Comparison of ENCODE assay signal across 13 cellular contexts in the genomic region with DNA sequence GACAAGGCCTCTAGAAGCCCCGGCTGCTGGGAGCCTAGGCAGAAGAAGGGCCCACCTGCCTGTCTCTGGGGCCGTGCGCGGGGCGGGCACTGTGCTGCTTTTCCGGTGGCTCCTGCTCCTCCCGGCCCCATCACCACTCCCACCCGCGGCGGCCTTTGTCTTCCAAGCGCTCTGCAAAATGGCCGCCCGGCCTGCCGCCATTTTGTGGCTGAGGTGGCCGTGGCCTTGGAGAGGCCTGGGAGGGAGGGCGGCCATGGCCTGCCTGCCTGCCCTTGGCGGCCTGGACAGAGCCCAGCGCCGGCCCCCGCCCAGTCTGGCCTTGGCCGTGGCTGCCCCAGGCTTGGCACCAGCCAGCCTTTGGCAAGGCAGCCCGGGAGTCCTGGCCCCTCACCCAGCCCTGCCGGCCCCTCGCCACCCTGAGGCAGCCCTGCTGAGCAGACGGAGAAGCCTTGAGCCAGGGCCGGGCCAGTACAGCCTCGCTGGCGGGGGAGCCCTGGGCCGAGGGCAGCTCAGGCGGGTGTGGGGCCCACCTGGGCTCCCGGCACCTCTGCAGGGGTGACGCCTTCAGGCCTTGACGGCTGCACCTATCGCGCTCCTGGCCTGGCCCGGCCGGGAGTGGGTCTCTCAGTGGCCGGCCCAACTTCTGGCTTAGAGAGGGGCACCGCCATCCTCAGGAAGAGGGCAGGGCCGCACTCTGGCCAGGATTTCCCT. TPM values are rescaled to one million over a fixed set of nuclear protein-coding genes. Genes with fewer than 3 reads are reported as not detected.
DNase-seq lines count a peak whose midpoint lies in the region; ATAC-seq, FAIRE-seq and TF ChIP-seq lines count a peak whose summit lies in the region.
"Had no signal": no experiment of that assay in that cellular context is flagged by ENCODE, and none has a peak within 500 bp of the region (broad histone marks: within the 10 kb centered on the region; RNA-seq: fewer than 3 reads in every experiment).

No MANE protein-coding gene starts in this region.

- FAIRE-seq in small intestine (lab: Jason Lieb, UNC): no peak
- FAIRE-seq: GM12891 had no signal

- H3K27ac ChIP-seq in mammary epithelial cell (ENCODE audit: insufficient read depth, low read depth, low read length): peak overlapping the region; percentile 89
- H3K27ac ChIP-seq in small intestine (ENCODE audit: low read depth in 1 of 2, low read length in 1 of 2): peak overlapping the region; percentile 76 to 94
- no peak overlapping the region for H3K27ac ChIP-seq in neural progenitor cell

- ATAC-seq in left lobe of liver: peak; percentile 39
- no peak for ATAC-seq in GM18519 (IDR thresholded peaks at IDR 0.05; ENCODE audit: low FRiP score, unreplicated experiment)
- ATAC-seq: CD8-positive, alpha-beta T cell had no signal

- H3K9ac ChIP-seq in mammary epithelial cell (ENCODE audit: insufficient read depth, low read length) (peak overlapping the region; percentile 58), neural progenitor cell (no peak overlapping the region)

- no peak overlapping the region for H2AFZ ChIP-seq in mammary epithelial cell (ENCODE audit: low read depth, low read length)
- no peak overlapping the region for H2AFZ ChIP-seq in neural progenitor cell (replicated peaks)

- no TSS peak for BruUV-seq in mammary epithelial cell (replicated peaks; lab: Mats Ljungman, UMichigan)

- H3K79me2 ChIP-seq in mammary epithelial cell (ENCODE audit: insufficient read depth, low read length) (peaks cover 76% of the 10 kb centered on the region), neural progenitor cell (ENCODE audit: low read depth) (no peaks in the 10 kb centered on the region)

- no peak overlapping the region for H3K4me3 Mint-ChIP-seq in neural progenitor cell
- H3K4me3 Mint-ChIP-seq: CD8-positive, alpha-beta T cell had no signal

- H3K36me3 Mint-ChIP-seq in neural progenitor cell: no peaks in the 10 kb centered on the region

- intact Hi-C loops in mammary epithelial cell (cut with micrococcal nuclease): loop anchor here (2.0 kb wide), 1 partner anchor 40 kb away; no protein-coding TSS in a partner anchor

- peaks cover 25% of the 10 kb centered on the region for H3K36me3 ChIP-seq in mammary epithelial cell (ENCODE audit: insufficient read depth, low read length)
- H3K36me3 ChIP-seq in small intestine (ENCODE audit: control insufficient read depth in 2 of 2, insufficient read depth in 2 of 2, low read length in 2 of 2): peaks cover 3 to 9% of the 10 kb centered on the region in 2 donors
- no peaks in the 10 kb centered on the region for H3K36me3 ChIP-seq in neural progenitor cell

- peaks cover 19% of the 10 kb centered on the region for H3K4me1 Mint-ChIP-seq in neural progenitor cell

- H3K4me1 ChIP-seq in mammary epithelial cell (ENCODE audit: insufficient read depth, low read length) (peaks cover 98% of the 10 kb centered on the region), small intestine (ENCODE audit: control insufficient read depth in 2 of 2, insufficient read depth in 1 of 2, low read depth in 1 of 2, low read length in 1 of 2) (peaks cover 13 to 16% of the 10 kb centered on the region in 2 donors), neural progenitor cell (peaks cover 4% of the 10 kb centered on the region)

- in situ Hi-C loops in mammary epithelial cell (cut with MboI; ENCODE audit: low sequenced_read_pairs in 2 of 2): loop anchor here in 1 of 2 donors (25.0 kb wide), 1 partner anchor 433 kb away; a partner anchor contains a TSS

- CTCF ChIA-PET in mammary epithelial cell (lab: Charles Lee; ENCODE audit: low non-redundant PET): no interaction called here

- H3K4me2 ChIP-seq in mammary epithelial cell (ENCODE audit: insufficient read depth, low read depth, low read length): no peak overlapping the region
- H3K4me2 ChIP-seq in neural progenitor cell: no peak overlapping the region

- H3F3A ChIP-seq in neural progenitor cell (ENCODE audit: low read depth): no peaks in the 10 kb centered on the region

- TF ChIP-seq CTCF in mammary epithelial cell (conservative IDR thresholded peaks at IDR 0.05 in 1 of 2, IDR thresholded peaks at IDR 0.05 in 1 of 2; ENCODE audit: extremely low read depth in 1 of 2, insufficient read depth in 1 of 2, low read depth in 1 of 2, low read length in 2 of 2): no peak
- no peak for TF ChIP-seq CTCF in neural progenitor cell (IDR thresholded peaks at IDR 0.05)

- H3K27me3 ChIP-seq in mammary epithelial cell (ENCODE audit: insufficient read depth, low read length) (no peaks in the 10 kb centered on the region), small intestine (ENCODE audit: control insufficient read depth in 2 of 2, insufficient read depth in 2 of 2, low read length in 2 of 2) (no peaks in the 10 kb centered on the region), neural progenitor cell (no peaks in the 10 kb centered on the region)

- no peak overlapping the region for H3K4me3 ChIP-seq in mammary epithelial cell (replicated peaks in 1 of 3; ENCODE audit: insufficient read depth in 1 of 3, low read depth in 2 of 3, low read length in 3 of 3)
- no peak overlapping the region for H3K4me3 ChIP-seq in small intestine (ENCODE audit: low read depth in 1 of 2, low read length in 2 of 2)
- H3K4me3 ChIP-seq in neural progenitor cell: no peak overlapping the region

- peaks cover 10% of the 10 kb centered on the region for H3K27me3 Mint-ChIP-seq in neural progenitor cell (ENCODE audit: insufficient read depth, low read depth)

- no peak overlapping the region for H3K27ac Mint-ChIP-seq in neural progenitor cell
- H3K27ac Mint-ChIP-seq: CD8-positive, alpha-beta T cell had no signal

- H3K9me3 ChIP-seq in mammary epithelial cell (replicated peaks; ENCODE audit: insufficient read depth, low read length) (no peaks in the 10 kb centered on the region), small intestine (ENCODE audit: control insufficient read depth, low read depth) (no peaks in the 10 kb centered on the region), neural progenitor cell (ENCODE audit: low read depth) (no peaks in the 10 kb centered on the region)

- H4K20me1 ChIP-seq in mammary epithelial cell (ENCODE audit: insufficient read depth, low read length): no peaks in the 10 kb centered on the region
- no peaks in the 10 kb centered on the region for H4K20me1 ChIP-seq in neural progenitor cell (ENCODE audit: low read depth)

- dilution Hi-C loops in mammary epithelial cell (cut with HindIII; ENCODE audit: low sequenced_read_pairs): no loop called here

- no peaks in the 10 kb centered on the region for H3K9me3 Mint-ChIP-seq in neural progenitor cell
- H3K9me3 Mint-ChIP-seq: CD8-positive, alpha-beta T cell had no signal

- 53% methylated on average over 9 of the region's 40 CpGs for WGBS in mammary epithelial cell (ENCODE audit: low coverage, missing lambda C conversion rate)
- WGBS in small intestine, 3 donors: 78 to 85% (median 85%) methylated on average over 39 to 40 of the region's 40 CpGs

- DNase-seq in HT-29 (ENCODE audit: low spot score) (peak; percentile 62), mammary epithelial cell (peak; percentile 46), left lobe of liver (ENCODE audit: low spot score) (peak; percentile 76), small intestine (no peak), neural progenitor cell (ENCODE audit: low spot score) (no peak), NCI-H524 treated with DMSO at 0.1 percent for 48 hours (lab: John Stamatoyannopoulos, UW) (no peak), OCI-M2 (lab: John Stamatoyannopoulos, UW; ENCODE audit: unreplicated experiment) (no peak)
- DNase-seq: activated CD4-positive, CD25-positive, alpha-beta regulatory T cell; activated effector memory CD4-positive, alpha-beta T cell treated with Interleukin-2 at 50 U/mL for 16 hours; CD8-positive, alpha-beta T cell; effector CD8-positive, alpha-beta T cell had no signal

RNA-seq across cellular contexts. Expression of a gene that starts 46.0 kb away (rescaled TPM):
- 14.6 and 18.1 TPM in 2 replicates for total RNA-seq in HT-29 (2014; rRNA removed; shearing (Covaris generic))
- total RNA-seq in mammary epithelial cell (10 to 100 TPM; 10.3 to 15.5 TPM), left lobe of liver (122 TPM), neural progenitor cell (ENCODE audit: low replicate concordance) (5.2 and 5.4 TPM in 2 replicates)
- polyA plus RNA-seq in mammary epithelial cell (7.4 TPM), small intestine (10 to 100 TPM; 19.9 to 24.0 (median 21.9) TPM)
- polyA minus RNA-seq in mammary epithelial cell: 46.3 TPM

Comparison
In these comparisons a context has a peak if more than half of its experiments do, and no peak if none do; other contexts are left out.
1. DNase-seq: peak in HT-29 (single experiment), mammary epithelial cell (single experiment) and left lobe of liver (single experiment); none in small intestine (single experiment), neural progenitor cell (single experiment), NCI-H524 treated with DMSO at 0.1 percent for 48 hours (single experiment) and OCI-M2 (single experiment).